Comparison of ENCODE assay signal across 1 cellular context in the genomic region with DNA sequence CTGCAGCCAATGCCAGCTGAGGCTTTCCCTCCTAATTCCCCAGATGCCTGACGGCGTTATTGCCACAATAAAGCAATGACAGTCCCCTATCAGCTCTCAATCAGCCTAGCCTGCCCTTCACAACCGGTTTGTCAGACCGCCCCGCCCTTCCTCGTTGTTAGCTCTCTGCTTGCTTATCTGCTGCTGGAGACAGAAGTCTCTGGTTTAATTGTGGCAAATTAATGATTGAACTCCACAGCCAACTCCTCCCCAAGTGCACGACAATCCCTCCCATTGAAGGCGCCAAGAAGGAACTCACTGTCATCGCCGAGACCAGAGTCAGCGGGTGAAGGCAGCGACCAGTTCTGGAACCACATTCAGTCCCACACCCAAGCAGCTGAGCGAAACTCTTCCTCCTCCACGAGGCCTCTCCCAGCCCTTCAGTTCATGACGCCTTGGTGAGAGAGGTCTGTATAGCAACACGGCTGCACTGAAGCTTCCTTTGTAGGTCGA.
TF ChIP-seq lines count a peak whose summit lies in the region.

No MANE protein-coding gene starts in this region.

TF ChIP-seq in SK-N-SH, 30 proteins besides CTCF, POLR2A, EP300 and RAD21 (continued from another document):
- TF ChIP-seq, protein P1, sequence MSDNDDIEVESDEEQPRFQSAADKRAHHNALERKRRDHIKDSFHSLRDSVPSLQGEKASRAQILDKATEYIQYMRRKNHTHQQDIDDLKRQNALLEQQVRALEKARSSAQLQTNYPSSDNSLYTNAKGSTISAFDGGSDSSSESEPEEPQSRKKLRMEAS (IDR thresholded peaks at IDR 0.05; ENCODE audit: low read depth): no peak
- TF ChIP-seq RCOR1 (IDR thresholded peaks at IDR 0.05; ENCODE audit: low read length): peak; percentile 36; the same call in 1 of the 2 replicates
- TF ChIP-seq FOXM1 (IDR thresholded peaks at IDR 0.05; ENCODE audit: low read depth): no peak
- TF ChIP-seq GATA2 (CRISPR knock-in tag; IDR thresholded peaks at IDR 0.05): peak; percentile 91
TF ChIP-seq in SK-N-SH: peak in this region for 2.
